29 cellular contexts compared by ENCODE assay signal in genomic region chr7:7736671-7737070, GRCh38. TPM values are rescaled to one million over a fixed set of nuclear protein-coding genes. Genes with fewer than 3 reads are reported as not detected.
DNase-seq lines count a peak whose midpoint lies in the region; TF ChIP-seq lines count a peak whose summit lies in the region.
"Had no signal": no experiment of that assay in that cellular context is flagged by ENCODE, and none has a peak within 500 bp of the region (broad histone marks: within the 10 kb centered on the region; RNA-seq: fewer than 3 reads in every experiment).

No MANE protein-coding gene starts in this region.

- no peaks in the 10 kb centered on the region for H3K36me3 Mint-ChIP-seq in endodermal cell (ENCODE audit: low read depth)
- no peaks in the 10 kb centered on the region for H3K36me3 Mint-ChIP-seq in activated CD4-positive, alpha-beta memory T cell treated with anti-CD3 and anti-CD28 coated beads, Interleukin-2, amount 10 ng/mL, durations not matched to agents 7 days and 5 days (ENCODE audit: low read depth)
- peaks cover 1% of the 10 kb centered on the region for H3K36me3 Mint-ChIP-seq in activated CD4-positive, alpha-beta memory T cell treated with anti-CD3 and anti-CD28 coated beads for 36 hours
- H3K36me3 Mint-ChIP-seq: CD4-positive, alpha-beta memory T cell; natural killer cell had no signal

- no peak overlapping the region for H3K4me3 ChIP-seq in endodermal cell (ENCODE audit: low read length)
- H3K4me3 ChIP-seq: A549, coronary artery, gastrocnemius medialis, pancreas, SK-N-MC, spleen had no signal

- peaks cover 8% of the 10 kb centered on the region for H3K4me1 ChIP-seq in endodermal cell (ENCODE audit: control insufficient read depth, insufficient read depth, low read length)

- no peaks in the 10 kb centered on the region for H3K9me3 Mint-ChIP-seq in endodermal cell
- H3K9me3 Mint-ChIP-seq in activated CD4-positive, alpha-beta memory T cell treated with anti-CD3 and anti-CD28 coated beads, Interleukin-2, amount 10 ng/mL, durations not matched to agents 7 days and 5 days, result no peaks in the 10 kb centered on the region
- no peaks in the 10 kb centered on the region for H3K9me3 Mint-ChIP-seq in activated CD4-positive, alpha-beta memory T cell treated with anti-CD3 and anti-CD28 coated beads for 36 hours
- H3K9me3 Mint-ChIP-seq: CD4-positive, alpha-beta memory T cell; natural killer cell; T-helper 1 cell treated with Interleukin-12 subunit alpha and Interleukin-12 subunit beta and Interleukin-4 antibody, amounts not matched to agents 30 μg/mL and 1 μg/mL, for 36 hours had no signal

- H3K27ac ChIP-seq in endodermal cell (ENCODE audit: low read depth, low read length), result no peak overlapping the region
- H3K27ac ChIP-seq: A549, coronary artery, gastrocnemius medialis, pancreas, RWPE1, SK-N-MC, spleen had no signal

- H3K36me3 ChIP-seq in endodermal cell (ENCODE audit: control insufficient read depth, insufficient read depth, low read length), result no peaks in the 10 kb centered on the region
- H3K36me3 ChIP-seq: gastrocnemius medialis, pancreas, spleen had no signal

- no peak overlapping the region for H3K27ac Mint-ChIP-seq in endodermal cell
- H3K27ac Mint-ChIP-seq in activated CD4-positive, alpha-beta memory T cell treated with anti-CD3 and anti-CD28 coated beads, Interleukin-2, amount 10 ng/mL, durations not matched to agents 7 days and 5 days, result no peak overlapping the region
- no peak overlapping the region for H3K27ac Mint-ChIP-seq in activated CD4-positive, alpha-beta memory T cell treated with anti-CD3 and anti-CD28 coated beads for 36 hours
- H3K27ac Mint-ChIP-seq: CD4-positive, alpha-beta memory T cell; natural killer cell; T-helper 1 cell treated with Interleukin-12 subunit alpha and Interleukin-12 subunit beta and Interleukin-4 antibody, amounts not matched to agents 30 μg/mL and 1 μg/mL, for 36 hours had no signal

- CTCF ChIA-PET in activated CD4-positive, alpha-beta memory T cell treated with anti-CD3 and anti-CD28 coated beads, Interleukin-2, amount 10 ng/mL, durations not matched to agents 7 days and 5 days (lab: Charles Lee), result no interaction called here
- CTCF ChIA-PET in activated CD4-positive, alpha-beta memory T cell treated with anti-CD3 and anti-CD28 coated beads for 36 hours (lab: Charles Lee), result no interaction called here

- 60 to 74% methylated on average over 1 to 2 of the region's 2 CpGs for WGBS in endodermal cell (ENCODE audit: insufficient coverage in 1 of 2, insufficient read length in 1 of 2), 2 experiments

- no peaks in the 10 kb centered on the region for H3K27me3 ChIP-seq in endodermal cell (ENCODE audit: control insufficient read depth, insufficient read depth, low read length, poor library complexity, severe bottlenecking)
- H3K27me3 ChIP-seq: gastrocnemius medialis, pancreas, spleen had no signal

- no peak for TF ChIP-seq CTCF in endodermal cell (conservative IDR thresholded peaks at IDR 0.05)

- H3K27me3 Mint-ChIP-seq in endodermal cell (ENCODE audit: insufficient read depth), result no peaks in the 10 kb centered on the region
- H3K27me3 Mint-ChIP-seq in activated CD4-positive, alpha-beta memory T cell treated with anti-CD3 and anti-CD28 coated beads, Interleukin-2, amount 10 ng/mL, durations not matched to agents 7 days and 5 days, result no peaks in the 10 kb centered on the region
- no peaks in the 10 kb centered on the region for H3K27me3 Mint-ChIP-seq in activated CD4-positive, alpha-beta memory T cell treated with anti-CD3 and anti-CD28 coated beads for 36 hours
- H3K27me3 Mint-ChIP-seq: activated naive CD8-positive, alpha-beta T cell; CD4-positive, alpha-beta memory T cell had no signal

- intact Hi-C loops in activated CD4-positive, alpha-beta memory T cell treated with anti-CD3 and anti-CD28 coated beads for 36 hours (cut with micrococcal nuclease), result no loop called here

- no peak overlapping the region for H3K4me3 Mint-ChIP-seq in endodermal cell
- H3K4me3 Mint-ChIP-seq in activated CD4-positive, alpha-beta memory T cell treated with anti-CD3 and anti-CD28 coated beads, Interleukin-2, amount 10 ng/mL, durations not matched to agents 7 days and 5 days, result no peak overlapping the region
- no peak overlapping the region for H3K4me3 Mint-ChIP-seq in activated CD4-positive, alpha-beta memory T cell treated with anti-CD3 and anti-CD28 coated beads for 36 hours
- H3K4me3 Mint-ChIP-seq: activated naive CD8-positive, alpha-beta T cell; CD4-positive, alpha-beta memory T cell; natural killer cell; T-helper 1 cell treated with Interleukin-12 subunit alpha and Interleukin-12 subunit beta and Interleukin-4 antibody, amounts not matched to agents 30 μg/mL and 1 μg/mL, for 36 hours had no signal

- H3K4me1 Mint-ChIP-seq in endodermal cell, result peaks cover 11% of the 10 kb centered on the region
- peaks cover 8% of the 10 kb centered on the region for H3K4me1 Mint-ChIP-seq in activated CD4-positive, alpha-beta memory T cell treated with anti-CD3 and anti-CD28 coated beads, Interleukin-2, amount 10 ng/mL, durations not matched to agents 7 days and 5 days
- H3K4me1 Mint-ChIP-seq in activated CD4-positive, alpha-beta memory T cell treated with anti-CD3 and anti-CD28 coated beads for 36 hours (ENCODE audit: low read depth), result peaks cover 5% of the 10 kb centered on the region

- H3K9ac ChIP-seq in endodermal cell (ENCODE audit: extremely low read depth, low read length, poor library complexity, severe bottlenecking), result no peak overlapping the region

- POLR2A ChIA-PET in activated CD4-positive, alpha-beta memory T cell treated with anti-CD3 and anti-CD28 coated beads, Interleukin-2, amount 10 ng/mL, durations not matched to agents 7 days and 5 days (lab: Charles Lee), result no interaction called here
- POLR2A ChIA-PET in activated CD4-positive, alpha-beta memory T cell treated with anti-CD3 and anti-CD28 coated beads for 36 hours (lab: Charles Lee), result no interaction called here

- DNase-seq in NCI-H748 (lab: John Stamatoyannopoulos, UW; ENCODE audit: unreplicated experiment) (peak; percentile 13), NCI-H748 treated with DMSO at 0.1 percent for 48 hours (lab: John Stamatoyannopoulos, UW) (no peak), NCI-H2171 treated with DMSO at 0.1 percent for 48 hours (lab: John Stamatoyannopoulos, UW) (peak; percentile 87), endodermal cell (peak; percentile 81), retina (peak; percentile 91), SKM-1 (lab: John Stamatoyannopoulos, UW; ENCODE audit: unreplicated experiment) (no peak)
- no peak for DNase-seq in activated CD4-positive, alpha-beta memory T cell treated with anti-CD3 and anti-CD28 coated beads, Interleukin-2, amount 10 ng/mL, durations not matched to agents 7 days and 5 days
- no peak for DNase-seq in activated CD4-positive, alpha-beta memory T cell treated with anti-CD3 and anti-CD28 coated beads for 36 hours
- DNase-seq: activated CD4-positive, alpha-beta T cell treated with anti-CD3 and anti-CD28 coated beads for 1 hour; activated effector memory CD4-positive, alpha-beta T cell treated with Interleukin-2 at 50 U/mL for 16 hours; aorta; CD4-positive, alpha-beta memory T cell; gastrocnemius medialis; hypothalamus; islet precursor cell; left ventricle myocardium superior; midbrain; natural killer cell; NCI-H2029; NCI-H345; pancreas; spleen; trophoblast cell had no signal

- no peaks in the 10 kb centered on the region for H3K9me3 ChIP-seq in endodermal cell (ENCODE audit: control insufficient read depth, low read length)
- H3K9me3 ChIP-seq: A549, gastrocnemius medialis, pancreas, spleen had no signal

RNA-seq across cellular contexts. Expression of gene RPA3, which starts 18.3 kb away (rescaled TPM):
- total RNA-seq in endodermal cell, result 10 to 100 TPM; 65.5 to 97.8 TPM
- 81.6 TPM for polyA plus RNA-seq in endodermal cell (2013, experiment 1 of 2)
- 76.3 TPM for polyA plus RNA-seq in endodermal cell (2013, experiment 2 of 2)
- 100 to 1,000 TPM; 118 to 120 TPM for total RNA-seq in activated CD4-positive, alpha-beta memory T cell treated with anti-CD3 and anti-CD28 coated beads, Interleukin-2, amount 10 ng/mL, durations not matched to agents 7 days and 5 days
- 100 to 1,000 TPM; 214 to 220 TPM for total RNA-seq in activated CD4-positive, alpha-beta memory T cell treated with anti-CD3 and anti-CD28 coated beads for 36 hours

Comparison
In these comparisons a context has a peak if more than half of its experiments do, and no peak if none do; other contexts are left out.
1. DNase-seq: peak in NCI-H748 (single experiment), NCI-H2171 treated with DMSO at 0.1 percent for 48 hours (single experiment), endodermal cell (single experiment) and retina (single experiment); none in NCI-H748 treated with DMSO at 0.1 percent for 48 hours (single experiment), activated CD4-positive, alpha-beta memory T cell treated with anti-CD3 and anti-CD28 coated beads, Interleukin-2, amount 10 ng/mL, durations not matched to agents 7 days and 5 days (single experiment), activated CD4-positive, alpha-beta memory T cell treated with anti-CD3 and anti-CD28 coated beads for 36 hours (single experiment) and SKM-1 (single experiment).